In the genomic region with DNA sequence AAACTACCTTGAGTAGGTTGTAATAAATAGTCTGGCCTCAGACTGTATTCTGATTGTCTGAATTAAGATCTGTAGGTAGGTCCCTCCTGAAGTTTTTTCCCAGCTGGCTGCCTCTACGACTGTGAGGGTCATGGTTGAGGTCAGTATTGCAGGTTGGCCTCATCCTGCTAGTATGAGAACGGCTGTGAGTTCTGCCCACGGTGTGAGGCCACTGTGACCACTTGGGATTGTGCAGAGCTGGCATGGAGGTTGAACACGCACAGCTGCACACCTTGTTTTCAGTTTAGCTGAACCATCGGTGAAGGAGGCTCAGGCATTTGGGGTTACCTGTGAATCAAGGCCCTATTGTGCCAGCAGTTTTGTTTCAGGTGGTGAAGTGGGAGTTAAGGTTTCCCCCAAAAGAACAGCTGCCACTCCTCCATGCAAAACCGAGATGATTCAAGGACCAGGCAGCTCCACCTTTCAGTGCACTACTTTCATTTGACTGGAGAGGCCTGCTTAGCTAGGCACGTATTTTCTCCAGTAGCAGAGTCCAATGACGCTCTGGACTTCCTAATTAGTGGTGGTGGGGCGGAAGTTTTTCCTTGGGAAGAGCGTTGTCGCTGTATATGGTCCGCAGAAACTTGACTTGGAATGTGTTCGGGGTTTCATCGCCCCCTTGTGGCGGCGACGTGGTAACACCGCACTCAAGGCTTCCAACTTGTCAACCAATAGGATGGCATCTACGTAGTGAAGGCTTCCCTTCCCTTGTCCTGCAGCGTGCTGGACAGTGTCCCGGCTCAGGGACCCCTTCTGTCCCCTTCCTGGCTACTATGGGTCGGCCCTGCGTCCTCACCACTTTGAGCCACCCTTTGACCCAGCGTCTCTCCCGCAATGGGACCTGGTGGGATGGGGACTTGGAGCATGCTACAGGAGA, we compare ENCODE assay signal across 8 cellular contexts. TPM values are rescaled to one million over a fixed set of nuclear protein-coding genes. Genes with fewer than 3 reads are reported as not detected.
DNase-seq lines count a peak whose midpoint lies in the region; ATAC-seq, FAIRE-seq and TF ChIP-seq lines count a peak whose summit lies in the region.

No MANE protein-coding gene starts in this region.

- H3K4me1 Mint-ChIP-seq in neural progenitor cell: no peaks in the 10 kb centered on the region

- H3K9me3 ChIP-seq in OCI-LY3 (ENCODE audit: insufficient read depth, low read length) (no peaks in the 10 kb centered on the region), neural progenitor cell (ENCODE audit: low read depth) (no peaks in the 10 kb centered on the region)

- H3K79me2 ChIP-seq in OCI-LY3 (ENCODE audit: low read length): no peaks in the 10 kb centered on the region
- no peaks in the 10 kb centered on the region for H3K79me2 ChIP-seq in neural progenitor cell (ENCODE audit: low read depth)

- peaks cover 4% of the 10 kb centered on the region for H3K9me3 Mint-ChIP-seq in neural progenitor cell

- no peak overlapping the region for H2AFZ ChIP-seq in OCI-LY3 (ENCODE audit: low read depth, low read length)
- H2AFZ ChIP-seq in neural progenitor cell (replicated peaks): no peak overlapping the region

- H3K4me1 ChIP-seq in OCI-LY3 (ENCODE audit: low read length) (no peaks in the 10 kb centered on the region; the same call in 1 of the 2 replicates), neural progenitor cell (no peaks in the 10 kb centered on the region)

- peak overlapping the region; percentile 38 for H3K4me3 ChIP-seq in OCI-LY3 (ENCODE audit: low read length)
- no peak overlapping the region for H3K4me3 ChIP-seq in neural progenitor cell

- ATAC-seq in GM18511 (IDR thresholded peaks at IDR 0.05; ENCODE audit: unreplicated experiment) (peak; percentile 86), HG03175 (IDR thresholded peaks at IDR 0.05; ENCODE audit: unreplicated experiment) (peak; percentile 81)

- H3K36me3 ChIP-seq in OCI-LY3 (replicated peaks; ENCODE audit: low read depth, low read length) (no peaks in the 10 kb centered on the region), neural progenitor cell (no peaks in the 10 kb centered on the region)

- no peak overlapping the region for H3K27ac Mint-ChIP-seq in neural progenitor cell

- no peaks in the 10 kb centered on the region for H3K27me3 ChIP-seq in OCI-LY3 (ENCODE audit: low read depth, low read length)
- H3K27me3 ChIP-seq in neural progenitor cell: no peaks in the 10 kb centered on the region

- no peaks in the 10 kb centered on the region for H3F3A ChIP-seq in neural progenitor cell (ENCODE audit: low read depth)

- no peaks in the 10 kb centered on the region for H3K27me3 Mint-ChIP-seq in neural progenitor cell (ENCODE audit: insufficient read depth, low read depth)

- no peak overlapping the region for H3K27ac ChIP-seq in OCI-LY3 (ENCODE audit: low read length)
- H3K27ac ChIP-seq in neural progenitor cell: no peak overlapping the region

- H3K4me2 ChIP-seq in OCI-LY3 (ENCODE audit: low read length) (peak overlapping the region; percentile 67), neural progenitor cell (peak overlapping the region; percentile 59)

- DNase-seq in AG20443 (ENCODE audit: low spot score) (peak; percentile 66), foreskin melanocyte (peak; percentile 66), neural progenitor cell (ENCODE audit: low spot score) (peak; percentile 74), urothelium cell line (ENCODE audit: low spot score) (peak; percentile 63)
- DNase-seq in activated gamma-delta T cell treated with anti-CD3 and anti-CD28 coated beads, Interleukin-2, amount 50 U/mL, for 16 hours (ENCODE audit: low read depth): peak; percentile 14

- H3K36me3 Mint-ChIP-seq in neural progenitor cell: no peaks in the 10 kb centered on the region

- TF ChIP-seq CTCF in OCI-LY3 (IDR thresholded peaks at IDR 0.05; ENCODE audit: low read depth, low read length) (peak; percentile 74), neural progenitor cell (IDR thresholded peaks at IDR 0.05) (peak; percentile 72)

- H3K9ac ChIP-seq in OCI-LY3 (ENCODE audit: low read length) (no peak overlapping the region), neural progenitor cell (no peak overlapping the region)

- no peak overlapping the region for H3K4me3 Mint-ChIP-seq in neural progenitor cell

- FAIRE-seq in urothelium cell line (lab: Jason Lieb, UNC): no peak

- H4K20me1 ChIP-seq in OCI-LY3 (ENCODE audit: insufficient read depth, low read length): no peaks in the 10 kb centered on the region
- H4K20me1 ChIP-seq in neural progenitor cell (ENCODE audit: low read depth): no peaks in the 10 kb centered on the region

RNA-seq across cellular contexts. Expression of gene CMC4, which starts 13.8 kb away (rescaled TPM):
- 14.6 and 16.2 TPM in 2 replicates for total RNA-seq in neural progenitor cell (ENCODE audit: low replicate concordance)

RNA-seq across cellular contexts. Expression of gene MTCP1, which starts 13.8 kb away (rescaled TPM):
- total RNA-seq in neural progenitor cell (ENCODE audit: low replicate concordance): 1.2 and 1.4 TPM in 2 replicates

RNA-seq across cellular contexts. Expression of gene BRCC3, which starts 14.2 kb away (rescaled TPM):
- 12.0 and 18.9 TPM in 2 replicates for total RNA-seq in neural progenitor cell (ENCODE audit: low replicate concordance)

RNA-seq across cellular contexts. Expression of gene FUNDC2, which starts 30.5 kb away (rescaled TPM):
- total RNA-seq in neural progenitor cell (ENCODE audit: low replicate concordance): 58.8 and 70.9 TPM in 2 replicates

RNA-seq across cellular contexts. Expression of gene F8, which starts 34.6 kb away (rescaled TPM):
- total RNA-seq in neural progenitor cell (ENCODE audit: low replicate concordance): 4.8 and 9.8 TPM in 2 replicates

Comparison
In these comparisons a context has a peak if more than half of its experiments do, and no peak if none do; other contexts are left out.
1. DNase-seq: peak in every context shown above with its lines; median percentile 74 in neural progenitor cell; 66 in AG20443; 66 in foreskin melanocyte; 63 in urothelium cell line; 14 in activated gamma-delta T cell treated with anti-CD3 and anti-CD28 coated beads, Interleukin-2, amount 50 U/mL, for 16 hours.